8 cellular contexts compared by ENCODE assay signal in genomic region chr18:45722899-45723298, GRCh38. TPM values are rescaled to one million over a fixed set of nuclear protein-coding genes. Genes with fewer than 3 reads are reported as not detected.
DNase-seq lines count a peak whose midpoint lies in the region; ATAC-seq and TF ChIP-seq lines count a peak whose summit lies in the region.

No MANE protein-coding gene starts in this region.

- H3K9me3 ChIP-seq in SK-N-MC (ENCODE audit: low read depth, low read length), result no peaks in the 10 kb centered on the region

- H3K27me3 Mint-ChIP-seq in HFFc6 (ENCODE audit: insufficient read depth), result no peaks in the 10 kb centered on the region; the same call in 1 of the 2 replicates

- H3K27ac ChIP-seq in SK-N-MC, result no peak overlapping the region

- no peak overlapping the region for H3K4me3 Mint-ChIP-seq in HFFc6

- H3K27ac Mint-ChIP-seq in HFFc6, result no peak overlapping the region

- intact Hi-C loops in head of caudate nucleus (cut with DNase I), result no loop called here

- DNase-seq in HFFc6, result peak; percentile 58
- peak; percentile 76 for DNase-seq in NAMALWA (ENCODE audit: low spot score)
- DNase-seq in SK-N-MC (ENCODE audit: low read depth, low spot score), result peak; percentile 5
- DNase-seq in activated naive CD4-positive, alpha-beta T cell (lab: John Stamatoyannopoulos, UW), result peak; percentile 17 to 58 (median 31)
- peak; percentile 26 to 79 (median 66) for DNase-seq in head of caudate nucleus
- no peak for DNase-seq in retinal pigment epithelial cell (ENCODE audit: low read depth)

- no peaks in the 10 kb centered on the region for H3K36me3 Mint-ChIP-seq in HFFc6 (ENCODE audit: low read depth)

- no peak overlapping the region for H3K9ac ChIP-seq in SK-N-MC (ENCODE audit: insufficient read length)

- ATAC-seq in GM21360 (IDR thresholded peaks at IDR 0.05; ENCODE audit: unreplicated experiment), result no peak

- TF ChIP-seq CTCF in GM12873 (IDR thresholded peaks at IDR 0.05; ENCODE audit: insufficient read depth, low read depth, low read length, missing control alignments) (peak; percentile 93), HFFc6 (IDR thresholded peaks at IDR 0.05) (peak; percentile 86), retinal pigment epithelial cell (conservative IDR thresholded peaks at IDR 0.05; ENCODE audit: low read depth, low read length) (peak; percentile 96)

- H3K4me1 Mint-ChIP-seq in HFFc6 (ENCODE audit: low read depth), result peaks cover 42% of the 10 kb centered on the region

- H3K36me3 ChIP-seq in SK-N-MC (ENCODE audit: insufficient read depth, low read length), result no peaks in the 10 kb centered on the region

- H3K4me3 ChIP-seq in SK-N-MC, result no peak overlapping the region
- H3K4me3 ChIP-seq in retinal pigment epithelial cell (ENCODE audit: low read length), result no peak overlapping the region

- no peaks in the 10 kb centered on the region for H3K9me3 Mint-ChIP-seq in HFFc6

RNA-seq across cellular contexts. Expression of gene SLC14A1, which starts 1.1 kb away (rescaled TPM):
- total RNA-seq in HFFc6 (2021; fragmentation: NEBNext Ultra II Directional; extraction: Animal tissue kit (Norgen Biotek cat#: 25700)), result 1 to 10 TPM in 1 of 6 experiments, under 1 TPM in 5; 0.24 to 1.3 (median 0.73) TPM
